15 cellular contexts compared by ENCODE assay signal in the genomic region with DNA sequence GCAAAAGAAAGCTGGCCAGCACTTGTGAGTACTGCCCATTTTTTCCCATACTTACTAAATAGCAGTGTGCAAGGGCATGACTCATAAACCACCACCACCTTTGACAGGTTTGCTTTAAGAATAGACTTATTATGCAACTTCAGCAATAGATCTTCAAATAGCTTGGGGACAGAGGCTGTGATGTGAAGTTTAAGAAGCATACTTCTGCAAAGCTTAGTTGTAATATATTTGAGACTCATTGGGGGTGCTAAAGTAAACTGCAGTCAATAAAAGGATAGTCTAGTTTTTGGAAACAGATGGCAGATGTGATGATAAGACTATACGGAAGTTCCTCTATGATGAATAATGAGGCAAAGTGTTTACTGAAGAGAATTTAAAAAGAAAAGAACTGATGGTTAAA.
DNase-seq lines count a peak whose midpoint lies in the region; ATAC-seq and TF ChIP-seq lines count a peak whose summit lies in the region.
"Had no signal": no experiment of that assay in that cellular context is flagged by ENCODE, and none has a peak within 500 bp of the region (broad histone marks: within the 10 kb centered on the region; RNA-seq: fewer than 3 reads in every experiment).

No MANE protein-coding gene starts in this region.

- H3K9me3 ChIP-seq in CD8-positive, alpha-beta T cell (ENCODE audit: low read length), result no peaks in the 10 kb centered on the region

- CTCF ChIA-PET in CD8-positive, alpha-beta T cell (lab: Charles Lee), result interaction anchor here (1.9 kb wide), 1 partner anchor 13 kb away, joined by 6 read pairs; no protein-coding TSS in a partner anchor

- no peak overlapping the region for H3K4me3 ChIP-seq in CD8-positive, alpha-beta T cell (ENCODE audit: low read depth, low read length)
- H3K4me3 ChIP-seq: left ventricle myocardium inferior, neural progenitor cell had no signal

- H3K36me3 Mint-ChIP-seq in CD8-positive, alpha-beta T cell, result no peaks in the 10 kb centered on the region
- H3K36me3 Mint-ChIP-seq: neural progenitor cell had no signal

- H3K36me3 ChIP-seq in CD8-positive, alpha-beta T cell (ENCODE audit: insufficient read depth, low read length), result no peaks in the 10 kb centered on the region
- H3K36me3 ChIP-seq: left ventricle myocardium inferior, neural progenitor cell had no signal

- H3K4me1 Mint-ChIP-seq in CD8-positive, alpha-beta T cell (ENCODE audit: low read depth), result no peaks in the 10 kb centered on the region
- H3K4me1 Mint-ChIP-seq: neural progenitor cell had no signal

- POLR2A ChIA-PET in CD8-positive, alpha-beta T cell (lab: Charles Lee), result no interaction called here

- TF ChIP-seq CTCF in foreskin keratinocyte (conservative IDR thresholded peaks at IDR 0.05), result no peak
- no peak for TF ChIP-seq CTCF in CD8-positive, alpha-beta T cell (IDR thresholded peaks at IDR 0.05)
- TF ChIP-seq CTCF in GM13977 (IDR thresholded peaks at IDR 0.05; ENCODE audit: extremely low read depth, insufficient read depth, missing control alignments), result no peak

- no peak overlapping the region for H3K27ac ChIP-seq in foreskin keratinocyte
- H3K27ac ChIP-seq in CD8-positive, alpha-beta T cell (ENCODE audit: low read depth, low read length), result no peak overlapping the region
- H3K27ac ChIP-seq: left ventricle myocardium inferior, neural progenitor cell had no signal

- DNase-seq in DMS 273 treated with DMSO at 0.1 percent for 48 hours (lab: John Stamatoyannopoulos, UW), result peak; percentile 45
- DNase-seq in M059J (ENCODE audit: low read depth), result peak; percentile 59
- peak; percentile 8 for DNase-seq in SW480 (ENCODE audit: low spot score)
- peak; percentile 61 to 82 for DNase-seq in foreskin keratinocyte
- DNase-seq in CD8-positive, alpha-beta T cell, result no peak
- DNase-seq in ureter (ENCODE audit: low spot score), result no peak
- DNase-seq in NCI-H345 treated with DMSO at 0.1 percent for 48 hours (lab: John Stamatoyannopoulos, UW; ENCODE audit: unreplicated experiment), result no peak
- DNase-seq in GM13977 (ENCODE audit: low spot score), result no peak
- DNase-seq: activated CD8-positive, alpha-beta T cell treated with anti-CD3 and anti-CD28 coated beads for 36 hours; activated naive CD4-positive, alpha-beta T cell treated with anti-CD3 and anti-CD28 coated beads for 36 hours; left ventricle myocardium inferior; NCI-H1417; NCI-H526 treated with DMSO at 0.1 percent for 48 hours; T-helper 1 cell had no signal

- H3K27me3 ChIP-seq in foreskin keratinocyte, result no peaks in the 10 kb centered on the region
- H3K27me3 ChIP-seq in CD8-positive, alpha-beta T cell (ENCODE audit: insufficient read depth, low read length), result no peaks in the 10 kb centered on the region
- H3K27me3 ChIP-seq: neural progenitor cell had no signal

- H3K9me3 Mint-ChIP-seq in CD8-positive, alpha-beta T cell, result peaks cover 5% of the 10 kb centered on the region
- H3K9me3 Mint-ChIP-seq: neural progenitor cell had no signal

- intact Hi-C loops in CD8-positive, alpha-beta T cell (cut with DNase I, micrococcal nuclease), result no loop called here

- H3K27me3 Mint-ChIP-seq in CD8-positive, alpha-beta T cell (ENCODE audit: low read depth), result peaks cover 1% of the 10 kb centered on the region
- H3K27me3 Mint-ChIP-seq: activated CD8-positive, alpha-beta T cell treated with anti-CD3 and anti-CD28 coated beads for 36 hours had no signal

- peak; percentile 96 for ATAC-seq in foreskin keratinocyte
- no peak for ATAC-seq in CD8-positive, alpha-beta T cell
- ATAC-seq: activated CD8-positive, alpha-beta T cell treated with anti-CD3 and anti-CD28 coated beads for 36 hours had no signal

- H3K4me1 ChIP-seq in foreskin keratinocyte, result no peaks in the 10 kb centered on the region
- no peaks in the 10 kb centered on the region for H3K4me1 ChIP-seq in CD8-positive, alpha-beta T cell (ENCODE audit: insufficient read depth, low read length)
- H3K4me1 ChIP-seq: left ventricle myocardium inferior, neural progenitor cell had no signal

- H3K27ac Mint-ChIP-seq in CD8-positive, alpha-beta T cell, result no peak overlapping the region
- H3K27ac Mint-ChIP-seq: activated CD8-positive, alpha-beta T cell treated with anti-CD3 and anti-CD28 coated beads for 36 hours; activated naive CD4-positive, alpha-beta T cell treated with anti-CD3 and anti-CD28 coated beads for 36 hours; neural progenitor cell had no signal

- no peak overlapping the region for H3K4me3 Mint-ChIP-seq in CD8-positive, alpha-beta T cell
- H3K4me3 Mint-ChIP-seq: activated CD8-positive, alpha-beta T cell treated with anti-CD3 and anti-CD28 coated beads for 36 hours; activated naive CD4-positive, alpha-beta T cell treated with anti-CD3 and anti-CD28 coated beads for 36 hours; neural progenitor cell had no signal

- in situ Hi-C loops in GM13977 (cut with MboI; ENCODE audit: low pct_unique_long_range_greater_than_20kb, low sequenced_read_pairs, unreplicated experiment), result no loop called here

Comparison
In these comparisons a context has a peak if more than half of its experiments do, and no peak if none do; other contexts are left out.
1. DNase-seq: peak in DMS 273 treated with DMSO at 0.1 percent for 48 hours (single experiment), M059J (single experiment), SW480 (single experiment) and foreskin keratinocyte (2 of 2); none in CD8-positive, alpha-beta T cell (0 of 7), ureter (single experiment), NCI-H345 treated with DMSO at 0.1 percent for 48 hours (single experiment) and GM13977 (single experiment).